In the genomic region with DNA sequence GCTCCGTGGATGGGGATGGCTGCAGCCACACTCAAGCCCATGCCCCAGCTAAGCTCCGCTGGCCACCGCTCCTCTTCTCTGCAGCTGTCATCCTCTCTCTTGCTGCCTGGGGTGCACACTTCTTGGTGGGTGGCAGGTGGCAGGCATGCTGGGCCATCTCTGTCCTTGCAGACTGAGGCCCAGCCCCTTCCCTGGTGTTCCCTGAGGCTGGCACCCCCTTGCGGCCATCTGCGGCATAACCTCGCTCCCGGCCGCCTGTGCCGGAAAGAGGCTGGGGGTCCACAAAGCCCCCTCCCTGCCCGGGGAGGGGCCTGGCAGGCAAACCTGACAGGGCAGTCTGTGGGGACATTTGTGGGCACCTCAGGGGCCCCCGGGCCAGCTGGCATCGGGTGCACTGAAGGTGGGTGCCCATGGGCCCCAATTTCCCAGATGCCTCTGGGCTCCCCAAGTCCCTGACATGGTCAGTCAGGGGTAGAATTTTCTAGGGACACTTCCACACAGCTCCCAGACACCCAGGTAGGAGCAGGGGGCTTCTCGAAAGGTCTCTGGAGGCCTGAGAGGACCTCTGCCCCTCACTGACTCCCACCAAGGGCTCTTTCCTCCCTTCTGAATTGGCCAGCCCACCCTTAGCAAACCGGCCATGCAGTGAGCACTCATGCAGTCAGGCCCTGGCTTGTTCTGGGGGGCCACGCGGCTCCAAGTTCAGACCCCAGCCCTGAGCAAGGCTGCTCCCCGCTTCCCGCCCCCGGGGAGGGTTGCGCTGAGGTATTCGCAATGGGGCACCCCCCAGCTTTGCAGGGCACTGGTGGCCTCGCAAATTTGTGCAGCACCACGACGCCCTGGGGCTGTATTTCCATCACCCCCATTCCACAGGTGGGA, we compare ENCODE assay signal across 9 cellular contexts. TPM values are rescaled to one million over a fixed set of nuclear protein-coding genes. Genes with fewer than 3 reads are reported as not detected.
DNase-seq lines count a peak whose midpoint lies in the region; ATAC-seq and TF ChIP-seq lines count a peak whose summit lies in the region.
"Had no signal": no experiment of that assay in that cellular context is flagged by ENCODE, and none has a peak within 500 bp of the region (broad histone marks: within the 10 kb centered on the region; RNA-seq: fewer than 3 reads in every experiment).

No MANE protein-coding gene starts in this region.

- no peaks in the 10 kb centered on the region for H3F3A ChIP-seq in PC-3 (ENCODE audit: low read length, unreplicated experiment)

- no peak overlapping the region for H3K9ac ChIP-seq in PC-3 (ENCODE audit: low read length)

- H3K4me3 ChIP-seq in PC-3 (ENCODE audit: low read length) (no peak overlapping the region), hepatocyte (no peak overlapping the region)

- CTCF ChIA-PET in PC-3 (lab: Charles Lee) = no interaction called here

- DNase-seq in Right ventricle myocardium superior = peak; percentile 59
- DNase-seq in cardiac septum (ENCODE audit: low spot score) = no peak
- DNase-seq in PC-3 = peak; percentile 60
- peak; percentile 13 to 41 (median 27) for DNase-seq in activated naive CD4-positive, alpha-beta T cell (lab: John Stamatoyannopoulos, UW)
- peak; percentile 65 for DNase-seq in hepatocyte (ENCODE audit: low spot score)
- DNase-seq in stimulated activated CD8-positive, alpha-beta memory T cell treated with anti-CD3 and anti-CD28 coated beads, Interleukin-12 subunit alpha, Interleukin-12 subunit beta, amount 100 ng/mL, for 24 hours (ENCODE audit: extremely low read depth) = peak; percentile 5
- no peak for DNase-seq in GF-D8 (lab: John Stamatoyannopoulos, UW)

- ATAC-seq in Right ventricle myocardium superior (ENCODE audit: poor library complexity) = no peak
- ATAC-seq in PC-3 = peak; percentile 60
- no peak for ATAC-seq in GM19467 (IDR thresholded peaks at IDR 0.05; ENCODE audit: unreplicated experiment)

- BruUV-seq in PC-3 (replicated peaks; lab: Mats Ljungman, UMichigan) = no TSS peak

- H3K4me2 ChIP-seq in PC-3 (ENCODE audit: low read length) (0 out of 2 replicates have a peak overlapping the region, but pooled peaks have one; percentile 40), hepatocyte (no peak overlapping the region)

- WGBS in hepatocyte (ENCODE audit: low lambda C conversion rate, missing lambda C conversion rate) = 59% methylated on average over 24 of the region's 24 CpGs

- H3K27me3 ChIP-seq in PC-3 (ENCODE audit: low read length) = no peaks in the 10 kb centered on the region
- no peaks in the 10 kb centered on the region for H3K27me3 ChIP-seq in hepatocyte

- H3K9me3 ChIP-seq in PC-3 (ENCODE audit: low read length) (no peaks in the 10 kb centered on the region), hepatocyte (ENCODE audit: low read depth) (no peaks in the 10 kb centered on the region)

- POLR2A ChIA-PET in PC-3 (lab: Charles Lee; ENCODE audit: unreplicated experiment) = no interaction called here

- H3K79me2 ChIP-seq in PC-3 (ENCODE audit: low read length) = no peaks in the 10 kb centered on the region
- no peaks in the 10 kb centered on the region for H3K79me2 ChIP-seq in hepatocyte

- H4K20me1 ChIP-seq in PC-3 (ENCODE audit: low read length) (no peaks in the 10 kb centered on the region), hepatocyte (ENCODE audit: insufficient read depth, poor library complexity, severe bottlenecking) (no peaks in the 10 kb centered on the region)

- H3K27ac ChIP-seq in PC-3 (ENCODE audit: low read length) (no peak overlapping the region), hepatocyte (no peak overlapping the region)
- H3K27ac ChIP-seq: epithelial cell of prostate had no signal

- H2AFZ ChIP-seq in PC-3 (ENCODE audit: low read length) (peak overlapping the region; percentile 56), hepatocyte (no peak overlapping the region)

- H3K4me1 ChIP-seq in PC-3 (ENCODE audit: insufficient read depth, low read length) = peaks cover 4% of the 10 kb centered on the region; the same call in 1 of the 2 replicates
- H3K4me1 ChIP-seq in hepatocyte (ENCODE audit: insufficient read depth) = peaks cover 6% of the 10 kb centered on the region

- TF ChIP-seq CTCF in PC-3 (conservative IDR thresholded peaks at IDR 0.05; ENCODE audit: low read depth, low read length) (peak; percentile 92), hepatocyte (IDR thresholded peaks at IDR 0.05; ENCODE audit: poor library complexity) (peak; percentile 81)

- H3K9me2 ChIP-seq in PC-3 (replicated peaks; ENCODE audit: low read length) (no peaks in the 10 kb centered on the region), hepatocyte (replicated peaks; ENCODE audit: insufficient read depth) (no peaks in the 10 kb centered on the region)

- intact Hi-C loops in Right ventricle myocardium superior (cut with DNase I) = loop anchor here (5.0 kb wide), 1 partner anchor 102 kb away; no protein-coding TSS in a partner anchor
- intact Hi-C loops in cardiac septum (cut with DNase I) = loop anchor here (5.0 to 10.0 kb wide), 2 partner anchors 332 to 700 kb away; no protein-coding TSS in a partner anchor
- intact Hi-C loops in PC-3 (cut with micrococcal nuclease) = loop anchor here (1.0 kb wide), 1 partner anchor 29 kb away; no protein-coding TSS in a partner anchor

- H3K36me3 ChIP-seq in PC-3 (ENCODE audit: low read depth, low read length) = no peaks in the 10 kb centered on the region
- H3K36me3 ChIP-seq in hepatocyte (replicated peaks; ENCODE audit: insufficient read depth, low read depth) = no peaks in the 10 kb centered on the region

RNA-seq across cellular contexts. Expression of gene TH, which starts 23.5 kb away (rescaled TPM):
- total RNA-seq in Right ventricle myocardium superior = not detected
- not detected for total RNA-seq in cardiac septum
- total RNA-seq in PC-3 (2014; rRNA removed) = 8.3 and 11.2 TPM in 2 replicates
- 0.92 and 2.6 TPM in 2 replicates for total RNA-seq in hepatocyte
- 5.6 and 15.3 TPM in 2 replicates for polyA plus RNA-seq in hepatocyte

RNA-seq across cellular contexts. Expression of gene INS, which starts 34.1 kb away (rescaled TPM):
- total RNA-seq in Right ventricle myocardium superior = not detected
- total RNA-seq in cardiac septum = not detected
- not detected in 2 replicates for total RNA-seq in PC-3 (2014; rRNA removed)
- not detected in 2 replicates for total RNA-seq in hepatocyte
- polyA plus RNA-seq in hepatocyte = not detected in 2 replicates

RNA-seq across cellular contexts. Expression of gene IGF2, which starts 55.9 kb away (rescaled TPM):
- total RNA-seq in Right ventricle myocardium superior (79.9 TPM), cardiac septum (87.7 TPM), PC-3 (2014; rRNA removed) (5.0 and 5.1 TPM in 2 replicates), hepatocyte (1,323 and 1,507 TPM in 2 replicates)
- 2,911 and 3,175 TPM in 2 replicates for polyA plus RNA-seq in hepatocyte

Comparison
In these comparisons a context has a peak if more than half of its experiments do, and no peak if none do; other contexts are left out.
1. DNase-seq: peak in Right ventricle myocardium superior (single experiment), PC-3 (single experiment), activated naive CD4-positive, alpha-beta T cell (4 of 4), hepatocyte (single experiment) and stimulated activated CD8-positive, alpha-beta memory T cell treated with anti-CD3 and anti-CD28 coated beads, Interleukin-12 subunit alpha, Interleukin-12 subunit beta, amount 100 ng/mL, for 24 hours (single experiment); none in cardiac septum (single experiment) and GF-D8 (single experiment).
2. RNA of gene IGF2, which starts 55.9 kb away (total RNA-seq): 1,323 to 1,507 TPM in hepatocyte; 87.7 TPM in cardiac septum (single experiment), 79.9 TPM in Right ventricle myocardium superior (single experiment) and 5.0 to 5.1 TPM in PC-3; every median in the first group is over 10 times any median in the second.